In genomic region chr19:7522072-7522922, GRCh38 we compare ENCODE assay signal across 8 cellular contexts. TPM values are rescaled to one million over a fixed set of nuclear protein-coding genes. Genes with fewer than 3 reads are reported as not detected.
DNase-seq lines count a peak whose midpoint lies in the region; ATAC-seq and TF ChIP-seq lines count a peak whose summit lies in the region.

TSS of gene MCOLN1 (plus strand) at chr19:7522624. CDS start at chr19:7522751, 127 bp downstream.

- H3K9me3 Mint-ChIP-seq in GM23338: no peaks in the 10 kb centered on the region; the same call in 2 of the 3 replicates
- no peaks in the 10 kb centered on the region for H3K9me3 Mint-ChIP-seq in activated T-helper 17 cell treated with anti-CD3 and anti-CD28 coated beads, Interleukin-2, amount 50 U/mL, for 72 hours
- H3K9me3 Mint-ChIP-seq in natural killer cell treated with Interleukin-12 subunit alpha and Interleukin-12 subunit beta and Interleukin-15 and Interleukin-18, amount 100 ng/mL, for 72 hours: no peaks in the 10 kb centered on the region

- H3K36me3 ChIP-seq in DND-41 (ENCODE audit: insufficient read depth, low read length): peaks cover 25% of the 10 kb centered on the region; the same call in 1 of the 2 replicates
- H3K36me3 ChIP-seq in GM23338 (ENCODE audit: insufficient read depth): no peaks in the 10 kb centered on the region

- peak; percentile 88 for ATAC-seq in DND-41 (ENCODE audit: insufficient read depth, low read depth)
- ATAC-seq in GM23338: peak; percentile 93
- peak; percentile 95 for ATAC-seq in activated T-helper 17 cell treated with anti-CD3 and anti-CD28 coated beads, Interleukin-2, amount 50 U/mL, for 72 hours (replicated peaks)
- peak; percentile 94 to 95 for ATAC-seq in natural killer cell treated with Interleukin-12 subunit alpha and Interleukin-12 subunit beta and Interleukin-15 and Interleukin-18, amount 100 ng/mL, for 72 hours
- peak; percentile 89 for ATAC-seq in stimulated activated naive CD8-positive, alpha-beta T cell treated with anti-CD3 and anti-CD28 coated beads, Interleukin-15, Interleukin-2, amounts not matched to agents 100 U/mL and 50 U/mL, for 24 hours

- H3K36me3 Mint-ChIP-seq in GM23338 (ENCODE audit: low read depth): peaks cover 16% of the 10 kb centered on the region; the same call in 2 of the 3 replicates
- peaks cover 6% of the 10 kb centered on the region for H3K36me3 Mint-ChIP-seq in activated T-helper 17 cell treated with anti-CD3 and anti-CD28 coated beads, Interleukin-2, amount 50 U/mL, for 72 hours (ENCODE audit: low read depth)
- no peaks in the 10 kb centered on the region for H3K36me3 Mint-ChIP-seq in natural killer cell treated with Interleukin-12 subunit alpha and Interleukin-12 subunit beta and Interleukin-15 and Interleukin-18, amount 100 ng/mL, for 72 hours

- H3F3A ChIP-seq in GM23338 (replicated peaks; ENCODE audit: low read depth): no peaks in the 10 kb centered on the region; the same call in 1 of the 2 replicates

- peaks cover 8% of the 10 kb centered on the region; the same call in 2 of the 3 replicates for H3K4me1 Mint-ChIP-seq in GM23338
- peaks cover 8% of the 10 kb centered on the region for H3K4me1 Mint-ChIP-seq in activated T-helper 17 cell treated with anti-CD3 and anti-CD28 coated beads, Interleukin-2, amount 50 U/mL, for 72 hours
- peaks cover 12 to 14% of the 10 kb centered on the region in 2 donors for H3K4me1 Mint-ChIP-seq in natural killer cell treated with Interleukin-12 subunit alpha and Interleukin-12 subunit beta and Interleukin-15 and Interleukin-18, amount 100 ng/mL, for 72 hours (ENCODE audit: low read depth in 2 of 2)

- H4K20me1 ChIP-seq in DND-41 (ENCODE audit: insufficient read depth, low read length) (no peaks in the 10 kb centered on the region; the same call in 1 of the 2 replicates), GM23338 (replicated peaks; ENCODE audit: insufficient read depth) (no peaks in the 10 kb centered on the region)

- H3K9me2 ChIP-seq in GM23338 (ENCODE audit: insufficient read depth): no peaks in the 10 kb centered on the region

- no peaks in the 10 kb centered on the region for H3K27me3 ChIP-seq in DND-41 (ENCODE audit: insufficient read depth, low read length, poor library complexity)
- H3K27me3 ChIP-seq in GM23338 (ENCODE audit: insufficient read depth): no peaks in the 10 kb centered on the region

- TF ChIP-seq CTCF in DND-41 (IDR thresholded peaks at IDR 0.05; ENCODE audit: borderline replicate concordance, extremely low read depth, low read length, poor library complexity, severe bottlenecking) (no peak), GM23338 (conservative IDR thresholded peaks at IDR 0.05; ENCODE audit: low read depth in 2 of 2) (no peak), LNCaP clone FGC (IDR thresholded peaks at IDR 0.05; ENCODE audit: control insufficient read depth, extremely low read depth, insufficient read depth) (no peak), fibroblast of mammary gland (conservative IDR thresholded peaks at IDR 0.05; ENCODE audit: control insufficient read depth, insufficient read depth, low read depth, low read length) (no peak)

- H3K9ac ChIP-seq in DND-41 (ENCODE audit: low read depth, low read length): peak within 1 kb of the TSS; percentile 64

- no peaks in the 10 kb centered on the region for H3K9me3 ChIP-seq in DND-41 (ENCODE audit: insufficient read depth, low read length, severe bottlenecking)

- peak; percentile 99 for DNase-seq in DND-41
- DNase-seq in GM23338 (ENCODE audit: low spot score): peak; percentile 99
- peak; percentile 79 for DNase-seq in LNCaP clone FGC (ENCODE audit: low read depth)
- peak; percentile 99 for DNase-seq in RPMI8226
- peak; percentile 94 for DNase-seq in fibroblast of mammary gland (ENCODE audit: low read depth)
- DNase-seq in natural killer cell treated with Interleukin-12 subunit alpha and Interleukin-12 subunit beta and Interleukin-15 and Interleukin-18, amount 100 ng/mL, for 72 hours (ENCODE audit: low spot score): peak; percentile 100
- DNase-seq in stimulated activated naive CD8-positive, alpha-beta T cell treated with anti-CD3 and anti-CD28 coated beads, Interleukin-15, Interleukin-2, amounts not matched to agents 100 U/mL and 50 U/mL, for 24 hours: peak; percentile 100

- peak within 1 kb of the TSS; percentile 79 for H2AFZ ChIP-seq in DND-41 (ENCODE audit: low read depth, low read length)
- H2AFZ ChIP-seq in GM23338: peak within 1 kb of the TSS; percentile 85

- peaks cover 11% of the 10 kb centered on the region for H3K27me3 Mint-ChIP-seq in GM23338 (ENCODE audit: insufficient read depth, low read depth, poor library complexity)
- H3K27me3 Mint-ChIP-seq in activated T-helper 17 cell treated with anti-CD3 and anti-CD28 coated beads, Interleukin-2, amount 50 U/mL, for 72 hours: no peaks in the 10 kb centered on the region
- no peaks in the 10 kb centered on the region for H3K27me3 Mint-ChIP-seq in natural killer cell treated with Interleukin-12 subunit alpha and Interleukin-12 subunit beta and Interleukin-15 and Interleukin-18, amount 100 ng/mL, for 72 hours

- H3K27ac Mint-ChIP-seq in GM23338: peak within 1 kb of the TSS; percentile 25
- peak within 1 kb of the TSS; percentile 80 for H3K27ac Mint-ChIP-seq in activated T-helper 17 cell treated with anti-CD3 and anti-CD28 coated beads, Interleukin-2, amount 50 U/mL, for 72 hours
- peak within 1 kb of the TSS; percentile 81 to 87 for H3K27ac Mint-ChIP-seq in natural killer cell treated with Interleukin-12 subunit alpha and Interleukin-12 subunit beta and Interleukin-15 and Interleukin-18, amount 100 ng/mL, for 72 hours

- peak within 1 kb of the TSS; percentile 72 for H3K4me3 Mint-ChIP-seq in GM23338
- peak within 1 kb of the TSS; percentile 79 for H3K4me3 Mint-ChIP-seq in activated T-helper 17 cell treated with anti-CD3 and anti-CD28 coated beads, Interleukin-2, amount 50 U/mL, for 72 hours
- peak within 1 kb of the TSS; percentile 91 for H3K4me3 Mint-ChIP-seq in natural killer cell treated with Interleukin-12 subunit alpha and Interleukin-12 subunit beta and Interleukin-15 and Interleukin-18, amount 100 ng/mL, for 72 hours

- H3K4me2 ChIP-seq in DND-41 (ENCODE audit: insufficient read depth, low read length) (peak within 1 kb of the TSS; percentile 84), GM23338 (peak within 1 kb of the TSS; percentile 91)

- H3K4me1 ChIP-seq in DND-41 (ENCODE audit: insufficient read depth, low read length) (peaks cover 28% of the 10 kb centered on the region), GM23338 (ENCODE audit: insufficient read depth) (peaks cover 15% of the 10 kb centered on the region)

- peaks cover 19% of the 10 kb centered on the region for H3K79me2 ChIP-seq in DND-41 (ENCODE audit: insufficient read depth, low read length)
- H3K79me2 ChIP-seq in GM23338 (replicated peaks; ENCODE audit: insufficient read depth): peaks cover 5% of the 10 kb centered on the region; the same call in 1 of the 2 replicates

- peak within 1 kb of the TSS; percentile 76 for H3K27ac ChIP-seq in DND-41 (ENCODE audit: low read length)
- H3K27ac ChIP-seq in GM23338 (ENCODE audit: low read depth): no peak within 1 kb of the TSS; the same call in 1 of the 2 replicates

- peak within 1 kb of the TSS; percentile 53 to 77 for H3K4me3 ChIP-seq in DND-41 (ENCODE audit: low read depth in 1 of 2, low read length in 2 of 2)
- H3K4me3 ChIP-seq in GM23338: peak within 1 kb of the TSS; percentile 87
- peak within 1 kb of the TSS; percentile 87 for H3K4me3 ChIP-seq in LNCaP clone FGC (ENCODE audit: low read depth, low read length)
- peak within 1 kb of the TSS; percentile 70 for H3K4me3 ChIP-seq in fibroblast of mammary gland (ENCODE audit: control insufficient read depth, low read depth, low read length)

TF ChIP-seq in GM23338, 12 proteins besides CTCF, POLR2A, EP300 and RAD21:
- TF ChIP-seq POLR2AphosphoS5 (IDR thresholded peaks at IDR 0.05; ENCODE audit: low read depth) (peak; percentile 61), CREB1 (CRISPR knock-in tag; IDR thresholded peaks at IDR 0.05; ENCODE audit: low read depth) (peak; percentile 77), ETS1 (IDR thresholded peaks at IDR 0.05) (peak; percentile 70; the same call in 1 of the 2 replicates), JUNB (IDR thresholded peaks at IDR 0.05; ENCODE audit: unreplicated experiment) (no peak)

RNA-seq across cellular contexts. Expression of gene MCOLN1, which starts in this region (rescaled TPM):
- total RNA-seq in GM23338 (2014; rRNA removed; shearing (Covaris generic)): 7.2 and 11.0 TPM in 2 replicates
- polyA plus RNA-seq in GM23338 (2016; fragmentation: Nextera tagmentation; extraction: Ambion mirVana): 16.1 and 16.2 TPM in 2 replicates
- 10 to 100 TPM; 10.0 to 15.3 TPM for total RNA-seq in activated T-helper 17 cell treated with anti-CD3 and anti-CD28 coated beads, Interleukin-2, amount 50 U/mL, for 72 hours
- 10 to 100 TPM; 26.0 to 41.2 TPM for total RNA-seq in natural killer cell treated with Interleukin-12 subunit alpha and Interleukin-12 subunit beta and Interleukin-15 and Interleukin-18, amount 100 ng/mL, for 72 hours

Comparison
In these comparisons a context has a peak if more than half of its experiments do, and no peak if none do; other contexts are left out.
1. H3K27ac Mint-ChIP-seq: peak in every context shown above with its lines; median percentile 84 in natural killer cell treated with Interleukin-12 subunit alpha and Interleukin-12 subunit beta and Interleukin-15 and Interleukin-18, amount 100 ng/mL, for 72 hours; 80 in activated T-helper 17 cell treated with anti-CD3 and anti-CD28 coated beads, Interleukin-2, amount 50 U/mL, for 72 hours; 25 in GM23338.